In genomic region chr9:124784503-124784902, GRCh38 we compare ENCODE assay signal across 13 cellular contexts. TPM values are rescaled to one million over a fixed set of nuclear protein-coding genes. Genes with fewer than 3 reads are reported as not detected.
DNase-seq lines count a peak whose midpoint lies in the region; ATAC-seq and TF ChIP-seq lines count a peak whose summit lies in the region.
"Had no signal": no experiment of that assay in that cellular context is flagged by ENCODE, and none has a peak within 500 bp of the region (broad histone marks: within the 10 kb centered on the region; RNA-seq: fewer than 3 reads in every experiment).

No MANE protein-coding gene starts in this region.

- H3K27me3 ChIP-seq in spleen (replicated peaks in 1 of 7) (no peaks in the 10 kb centered on the region), neural progenitor cell (no peaks in the 10 kb centered on the region)

- H3K4me1 ChIP-seq in spleen (peaks cover 0 to 56% (median 43%) of the 10 kb centered on the region in 6 donors), neural progenitor cell (peaks cover 8% of the 10 kb centered on the region)

- H3K4me3 Mint-ChIP-seq in HFFc6 (no peak overlapping the region), neural progenitor cell (no peak overlapping the region)
- H3K4me3 Mint-ChIP-seq: activated CD4-positive, alpha-beta T cell treated with anti-CD3 and anti-CD28 coated beads, Interleukin-2, amount 10 ng/mL, durations not matched to agents 7 days and 5 days; naive thymus-derived CD8-positive, alpha-beta T cell; T-cell had no signal

- peak overlapping the region in 5 of 8 donors; percentile 44 to 88 (median 74) for H3K27ac ChIP-seq in spleen
- no peak overlapping the region for H3K27ac ChIP-seq in neural progenitor cell

- intact Hi-C loops in spleen (cut with DNase I; ENCODE audit: low total_unique reads): no loop called here

- ATAC-seq in GM18870 (IDR thresholded peaks at IDR 0.05; ENCODE audit: unreplicated experiment): no peak
- ATAC-seq: naive thymus-derived CD8-positive, alpha-beta T cell; T-cell had no signal

- no peaks in the 10 kb centered on the region for H3K79me2 ChIP-seq in neural progenitor cell (ENCODE audit: low read depth)

- H3K27me3 Mint-ChIP-seq in HFFc6 (ENCODE audit: insufficient read depth) (peaks cover 5% of the 10 kb centered on the region), neural progenitor cell (ENCODE audit: insufficient read depth, low read depth) (peaks cover 3% of the 10 kb centered on the region)

- H3K9me3 Mint-ChIP-seq in HFFc6 (no peaks in the 10 kb centered on the region), neural progenitor cell (no peaks in the 10 kb centered on the region)
- H3K9me3 Mint-ChIP-seq: activated CD4-positive, alpha-beta T cell treated with anti-CD3 and anti-CD28 coated beads, Interleukin-2, amount 10 ng/mL, durations not matched to agents 7 days and 5 days; naive thymus-derived CD8-positive, alpha-beta T cell; T-cell had no signal

- TF ChIP-seq CTCF in HFFc6 (IDR thresholded peaks at IDR 0.05) (no peak), fibroblast of villous mesenchyme (IDR thresholded peaks at IDR 0.05; ENCODE audit: insufficient read depth, low read depth, low read length) (no peak), spleen (IDR thresholded peaks at IDR 0.05 in 8 of 11, conservative IDR thresholded peaks at IDR 0.05 in 3 of 11) (no peak), neural progenitor cell (IDR thresholded peaks at IDR 0.05) (no peak)

- DNase-seq in HFFc6 (peak; percentile 74), SIG-M5 (lab: John Stamatoyannopoulos, UW) (peak; percentile 44), fibroblast of villous mesenchyme (ENCODE audit: low read depth) (peak; percentile 71), spleen (no peak), HuH-7 (ENCODE audit: low spot score) (no peak), neural progenitor cell (ENCODE audit: low spot score) (no peak), cerebellar nuclear complex (lab: John Stamatoyannopoulos, UW) (no peak)
- DNase-seq: activated CD4-positive, alpha-beta T cell treated with anti-CD3 and anti-CD28 coated beads, Interleukin-2, amount 10 ng/mL, durations not matched to agents 7 days and 5 days; islet precursor cell; naive thymus-derived CD8-positive, alpha-beta T cell; NK-92 treated with Interleukin-12 subunit alpha and Interleukin-12 subunit beta, amount 100 ng/mL, for 24 hours had no signal

- 20 to 38% (median 24%) methylated on average over 2 of the region's 2 CpGs for WGBS in spleen, 5 donors

- peaks cover under 1% of the 10 kb centered on the region for H3F3A ChIP-seq in neural progenitor cell (ENCODE audit: low read depth)

- H3K9me3 ChIP-seq in spleen (no peaks in the 10 kb centered on the region), neural progenitor cell (ENCODE audit: low read depth) (no peaks in the 10 kb centered on the region)

- H3K36me3 Mint-ChIP-seq in HFFc6 (ENCODE audit: low read depth) (no peaks in the 10 kb centered on the region), neural progenitor cell (no peaks in the 10 kb centered on the region)
- H3K36me3 Mint-ChIP-seq: naive thymus-derived CD8-positive, alpha-beta T cell; T-cell had no signal

- H3K9ac ChIP-seq in neural progenitor cell: no peak overlapping the region

- H3K4me3 ChIP-seq in fibroblast of villous mesenchyme (ENCODE audit: low read depth, low read length) (no peak overlapping the region), spleen (no peak overlapping the region), neural progenitor cell (no peak overlapping the region)

- H3K36me3 ChIP-seq in spleen (peaks cover 0 to 25% (median 0%) of the 10 kb centered on the region in 6 donors), neural progenitor cell (no peaks in the 10 kb centered on the region)

- H3K4me2 ChIP-seq in neural progenitor cell: no peak overlapping the region

- no peak for TF ChIP-seq POLR2A in spleen (IDR thresholded peaks at IDR 0.05)

- no peaks in the 10 kb centered on the region for H4K20me1 ChIP-seq in neural progenitor cell (ENCODE audit: low read depth)

- H3K27ac Mint-ChIP-seq in HFFc6: no peak overlapping the region; the same call in 1 of the 2 replicates
- H3K27ac Mint-ChIP-seq in neural progenitor cell: no peak overlapping the region
- H3K27ac Mint-ChIP-seq: activated CD4-positive, alpha-beta T cell treated with anti-CD3 and anti-CD28 coated beads, Interleukin-2, amount 10 ng/mL, durations not matched to agents 7 days and 5 days; naive thymus-derived CD8-positive, alpha-beta T cell; T-cell had no signal

- H3K4me1 Mint-ChIP-seq in HFFc6 (ENCODE audit: low read depth): peaks cover 26% of the 10 kb centered on the region
- peaks cover 6% of the 10 kb centered on the region for H3K4me1 Mint-ChIP-seq in neural progenitor cell
- H3K4me1 Mint-ChIP-seq: activated CD4-positive, alpha-beta T cell treated with anti-CD3 and anti-CD28 coated beads, Interleukin-2, amount 10 ng/mL, durations not matched to agents 7 days and 5 days; T-cell had no signal

- H2AFZ ChIP-seq in neural progenitor cell (replicated peaks): no peak overlapping the region

RNA-seq across cellular contexts. Expression of gene OLFML2A, which starts 7.6 kb away (rescaled TPM):
- total RNA-seq in HFFc6 (2021; fragmentation: NEBNext Ultra II Directional; extraction: Animal tissue kit (Norgen Biotek cat#: 25700)): under 1 TPM; 0.30 to 0.88 (median 0.36) TPM
- total RNA-seq in fibroblast of villous mesenchyme (4.3 and 5.5 TPM in 2 replicates), spleen (100 to 1,000 TPM in 6 of 7 donors, 10 to 100 TPM in 1; 44.0 to 187 (median 139) TPM), neural progenitor cell (ENCODE audit: low replicate concordance) (3.1 and 9.0 TPM in 2 replicates)
- polyA plus RNA-seq in spleen: 10 to 100 TPM in 1 of 3 donors, 1 to 10 TPM in 2; 3.0 to 12.5 (median 3.2) TPM
- total RNA-seq: activated CD4-positive, alpha-beta T cell treated with anti-CD3 and anti-CD28 coated beads, Interleukin-2, amount 10 ng/mL, durations not matched to agents 7 days and 5 days had no signal
- polyA plus RNA-seq: naive thymus-derived CD8-positive, alpha-beta T cell had no signal

RNA-seq across cellular contexts. Expression of gene NR6A1, which starts 13.4 kb away (rescaled TPM):
- total RNA-seq in HFFc6 (2021; fragmentation: NEBNext Ultra II Directional; extraction: Animal tissue kit (Norgen Biotek cat#: 25700)): under 1 TPM; 0.05 to 0.26 (median 0.13) TPM
- total RNA-seq in fibroblast of villous mesenchyme: under 0.01 and 0.32 TPM in 2 replicates
- total RNA-seq in spleen: 1 to 10 TPM; 1.7 to 3.7 (median 2.5) TPM
- under 1 TPM; 0.14 to 0.35 (median 0.24) TPM for polyA plus RNA-seq in spleen
- total RNA-seq in neural progenitor cell (ENCODE audit: low replicate concordance): 302 and 313 TPM in 2 replicates
- polyA plus RNA-seq: naive thymus-derived CD8-positive, alpha-beta T cell had no signal

Comparison
In these comparisons a context has a peak if more than half of its experiments do, and no peak if none do; other contexts are left out.
1. DNase-seq: peak in HFFc6 (single experiment), SIG-M5 (single experiment) and fibroblast of villous mesenchyme (single experiment); none in spleen (single experiment), HuH-7 (single experiment), neural progenitor cell (single experiment) and cerebellar nuclear complex (0 of 2).
2. RNA of gene NR6A1, which starts 13.4 kb away (total RNA-seq): 302 to 313 TPM in neural progenitor cell; 1.7 to 3.7 TPM in spleen, 0.05 to 0.26 TPM in HFFc6 and under 0.01 to 0.32 TPM in fibroblast of villous mesenchyme; every median in the first group is over 10 times any median in the second.